8 cellular contexts compared by ENCODE assay signal in genomic region chr15:60592386-60593339, GRCh38.
A peak's percentile ranks its signal among the peaks of the same experiment; 100 is the strongest.
DNase-seq lines count a peak whose midpoint lies in the region; ATAC-seq and TF ChIP-seq lines count a peak whose summit lies in the region.

No MANE protein-coding gene starts in this region.

- no peaks in the 10 kb centered on the region for H3K79me2 ChIP-seq in OCI-LY3 (ENCODE audit: low read length)

- H2AFZ ChIP-seq in OCI-LY3 (ENCODE audit: low read depth, low read length) = peak overlapping the region; percentile 38; the same call in 1 of the 2 replicates

- peak overlapping the region; percentile 85 to 89 (median 88) for H3K4me3 Mint-ChIP-seq in CD4-positive, CD25-positive, alpha-beta regulatory T cell
- peak overlapping the region; percentile 85 to 90 for H3K4me3 Mint-ChIP-seq in activated T-cell treated with anti-CD3 and anti-CD28 coated beads, Interleukin-2, amount 50 U/mL, for 72 hours
- H3K4me3 Mint-ChIP-seq in naive thymus-derived CD8-positive, alpha-beta T cell = peak overlapping the region; percentile 79 to 91 (median 86)

- peak overlapping the region; percentile 43 for H3K9ac ChIP-seq in OCI-LY3 (ENCODE audit: low read length)

- no peaks in the 10 kb centered on the region for H3K27me3 ChIP-seq in CD4-positive, CD25-positive, alpha-beta regulatory T cell (ENCODE audit: control insufficient read depth, insufficient read depth, low read length)
- H3K27me3 ChIP-seq in HL-60 (ENCODE audit: insufficient read depth, poor library complexity, severe bottlenecking) (peaks cover 58% of the 10 kb centered on the region), OCI-LY3 (ENCODE audit: low read depth, low read length) (peaks cover 76% of the 10 kb centered on the region)

- peak; percentile 85 to 94 (median 89) for DNase-seq in CD4-positive, CD25-positive, alpha-beta regulatory T cell
- peak in 1 of 2 experiments; percentile 21 for DNase-seq in HL-60 (ENCODE audit: low read depth in 1 of 2, low spot score in 1 of 2)
- peak; percentile 86 to 87 for DNase-seq in activated T-cell treated with anti-CD3 and anti-CD28 coated beads, Interleukin-2, amount 50 U/mL, for 72 hours
- DNase-seq in fibroblast of gingiva (ENCODE audit: low read depth) = peak; percentile 50
- peak; percentile 78 to 92 (median 86) for DNase-seq in naive thymus-derived CD8-positive, alpha-beta T cell
- peak; percentile 75 to 88 (median 82) for DNase-seq in stimulated activated naive CD4-positive, alpha-beta T cell (lab: John Stamatoyannopoulos, UW)

- no peaks in the 10 kb centered on the region for H3K36me3 ChIP-seq in CD4-positive, CD25-positive, alpha-beta regulatory T cell (ENCODE audit: control insufficient read depth, insufficient read depth, low read length)
- no peaks in the 10 kb centered on the region for H3K36me3 ChIP-seq in OCI-LY3 (replicated peaks; ENCODE audit: low read depth, low read length)

- peak; percentile 89 for ATAC-seq in CD4-positive, CD25-positive, alpha-beta regulatory T cell (ENCODE audit: low read depth in 2 of 2)
- ATAC-seq in GM19455 (IDR thresholded peaks at IDR 0.05; ENCODE audit: unreplicated experiment) = peak; percentile 79
- ATAC-seq in activated T-cell treated with anti-CD3 and anti-CD28 coated beads, Interleukin-2, amount 50 U/mL, for 72 hours (replicated peaks in 1 of 2) = peak; percentile 88 to 91
- peak; percentile 83 to 88 for ATAC-seq in naive thymus-derived CD8-positive, alpha-beta T cell

- TF ChIP-seq CTCF in HL-60 (IDR thresholded peaks at IDR 0.05; ENCODE audit: insufficient read depth, low read length) (no peak), OCI-LY3 (IDR thresholded peaks at IDR 0.05; ENCODE audit: low read depth, low read length) (no peak)

- peaks cover 5% of the 10 kb centered on the region for H3K27me3 Mint-ChIP-seq in CD4-positive, CD25-positive, alpha-beta regulatory T cell
- H3K27me3 Mint-ChIP-seq in activated T-cell treated with anti-CD3 and anti-CD28 coated beads, Interleukin-2, amount 50 U/mL, for 72 hours (ENCODE audit: low read depth) = peaks cover 25% of the 10 kb centered on the region
- H3K27me3 Mint-ChIP-seq in naive thymus-derived CD8-positive, alpha-beta T cell = peaks cover 0 to 11% (median 0%) of the 10 kb centered on the region in 5 donors

- H3K4me1 ChIP-seq in CD4-positive, CD25-positive, alpha-beta regulatory T cell (ENCODE audit: control insufficient read depth, insufficient read depth, low read length, poor library complexity, severe bottlenecking) = peaks cover 36% of the 10 kb centered on the region
- H3K4me1 ChIP-seq in OCI-LY3 (ENCODE audit: low read length) = no peaks in the 10 kb centered on the region

- no peaks in the 10 kb centered on the region for H3K9me3 ChIP-seq in CD4-positive, CD25-positive, alpha-beta regulatory T cell (ENCODE audit: control insufficient read depth in 2 of 2, low read length in 2 of 2)
- no peaks in the 10 kb centered on the region for H3K9me3 ChIP-seq in OCI-LY3 (ENCODE audit: insufficient read depth, low read length)

- H4K20me1 ChIP-seq in OCI-LY3 (ENCODE audit: insufficient read depth, low read length) = 0 out of 2 replicates have a peak, but pooled peaks cover 10% of the 10 kb centered on the region

- peaks cover 0 to 2% (median 0%) of the 10 kb centered on the region in 7 donors for H3K9me3 Mint-ChIP-seq in CD4-positive, CD25-positive, alpha-beta regulatory T cell
- H3K9me3 Mint-ChIP-seq in activated T-cell treated with anti-CD3 and anti-CD28 coated beads, Interleukin-2, amount 50 U/mL, for 72 hours = no peaks in the 10 kb centered on the region
- no peaks in the 10 kb centered on the region for H3K9me3 Mint-ChIP-seq in naive thymus-derived CD8-positive, alpha-beta T cell

- peaks cover 9 to 35% (median 28%) of the 10 kb centered on the region in 4 donors for H3K4me1 Mint-ChIP-seq in CD4-positive, CD25-positive, alpha-beta regulatory T cell
- peaks cover 63% of the 10 kb centered on the region for H3K4me1 Mint-ChIP-seq in activated T-cell treated with anti-CD3 and anti-CD28 coated beads, Interleukin-2, amount 50 U/mL, for 72 hours (ENCODE audit: low read depth)
- peaks cover 19 to 42% (median 39%) of the 10 kb centered on the region in 4 donors for H3K4me1 Mint-ChIP-seq in naive thymus-derived CD8-positive, alpha-beta T cell

- H3K27ac ChIP-seq in CD4-positive, CD25-positive, alpha-beta regulatory T cell (ENCODE audit: insufficient read depth, low read length, poor library complexity, severe bottlenecking) = peak overlapping the region; percentile 95
- no peak overlapping the region for H3K27ac ChIP-seq in HL-60 (replicated peaks)
- H3K27ac ChIP-seq in OCI-LY3 (ENCODE audit: low read length) = no peak overlapping the region

- no peaks in the 10 kb centered on the region for H3K36me3 Mint-ChIP-seq in CD4-positive, CD25-positive, alpha-beta regulatory T cell
- H3K36me3 Mint-ChIP-seq in activated T-cell treated with anti-CD3 and anti-CD28 coated beads, Interleukin-2, amount 50 U/mL, for 72 hours (ENCODE audit: insufficient read depth in 2 of 2) = peaks cover 0 to 1% of the 10 kb centered on the region in 2 donors
- H3K36me3 Mint-ChIP-seq in naive thymus-derived CD8-positive, alpha-beta T cell = no peaks in the 10 kb centered on the region

- POLR2A ChIA-PET in naive thymus-derived CD8-positive, alpha-beta T cell (lab: Charles Lee) = interaction anchor here (0.6 to 4.7 kb wide), 22 partner anchors 8 to 271 kb away, joined by 3 to 49 read pairs (median 4); no protein-coding TSS in a partner anchor

- H3K4me3 ChIP-seq in CD4-positive, CD25-positive, alpha-beta regulatory T cell (ENCODE audit: low read depth, low read length) = peak overlapping the region; percentile 53
- H3K4me3 ChIP-seq in HL-60 (replicated peaks; ENCODE audit: insufficient read depth, low read length) = peak overlapping the region; percentile 31
- H3K4me3 ChIP-seq in OCI-LY3 (ENCODE audit: low read length) = peak overlapping the region; percentile 77

- peak overlapping the region; percentile 87 for H3K4me2 ChIP-seq in OCI-LY3 (ENCODE audit: low read length)

- H3K27ac Mint-ChIP-seq in CD4-positive, CD25-positive, alpha-beta regulatory T cell = peak overlapping the region in 2 of 3 donors; percentile 80 to 90
- H3K27ac Mint-ChIP-seq in activated T-cell treated with anti-CD3 and anti-CD28 coated beads, Interleukin-2, amount 50 U/mL, for 72 hours = peak overlapping the region; percentile 73
- H3K27ac Mint-ChIP-seq in naive thymus-derived CD8-positive, alpha-beta T cell = peak overlapping the region; percentile 84 to 95 (median 89)
